Comparison of ENCODE assay signal across 8 cellular contexts in genomic region chr14:68563256-68564131, GRCh38.
DNase-seq lines count a peak whose midpoint lies in the region; ATAC-seq and TF ChIP-seq lines count a peak whose summit lies in the region.

No MANE protein-coding gene starts in this region.

- H3K36me3 Mint-ChIP-seq in endodermal cell (ENCODE audit: low read depth) (no peaks in the 10 kb centered on the region), mesothelial cell of epicardium (peaks cover 4% of the 10 kb centered on the region)

- H3K9me3 Mint-ChIP-seq in endodermal cell (peaks cover 2% of the 10 kb centered on the region), mesothelial cell of epicardium (no peaks in the 10 kb centered on the region)

- no peak overlapping the region for H3K4me3 ChIP-seq in endodermal cell (ENCODE audit: low read length)
- H3K4me3 ChIP-seq in thoracic aorta: no peak overlapping the region

- WGBS in endodermal cell (ENCODE audit: insufficient coverage in 1 of 2, insufficient read length in 1 of 2), 2 experiments: 91 to 92% methylated on average over 13 to 21 of the region's 21 CpGs

- no peak for TF ChIP-seq CTCF in endodermal cell (conservative IDR thresholded peaks at IDR 0.05)
- no peak for TF ChIP-seq CTCF in mesothelial cell of epicardium (IDR thresholded peaks at IDR 0.05; ENCODE audit: unreplicated experiment)
- no peak for TF ChIP-seq CTCF in thoracic aorta (IDR thresholded peaks at IDR 0.05)

- in situ Hi-C loops in KBM-7 (cut with MboI; ENCODE audit: low pct_unique_long_range_greater_than_20kb, low sequenced_read_pairs): no loop called here

- H3K9me3 ChIP-seq in endodermal cell (ENCODE audit: control insufficient read depth, low read length): no peaks in the 10 kb centered on the region
- H3K9me3 ChIP-seq in thoracic aorta: no peaks in the 10 kb centered on the region

- no peaks in the 10 kb centered on the region for H3K36me3 ChIP-seq in endodermal cell (ENCODE audit: control insufficient read depth, insufficient read depth, low read length)
- no peaks in the 10 kb centered on the region for H3K36me3 ChIP-seq in thoracic aorta

- H3K4me1 ChIP-seq in endodermal cell (ENCODE audit: control insufficient read depth, insufficient read depth, low read length) (peaks cover 9% of the 10 kb centered on the region), thoracic aorta (ENCODE audit: control insufficient read depth in 1 of 2, low read depth in 2 of 2) (peaks cover 22 to 54% of the 10 kb centered on the region in 2 donors)

- H3K4me1 Mint-ChIP-seq in endodermal cell (peaks cover 31% of the 10 kb centered on the region), mesothelial cell of epicardium (peaks cover 59% of the 10 kb centered on the region)

- H3K27me3 ChIP-seq in endodermal cell (ENCODE audit: control insufficient read depth, insufficient read depth, low read length, poor library complexity, severe bottlenecking) (no peaks in the 10 kb centered on the region), thoracic aorta (replicated peaks; ENCODE audit: insufficient read depth) (no peaks in the 10 kb centered on the region)

- no peak overlapping the region for H3K9ac ChIP-seq in endodermal cell (ENCODE audit: extremely low read depth, low read length, poor library complexity, severe bottlenecking)

- no peak overlapping the region for H3K4me3 Mint-ChIP-seq in endodermal cell
- H3K4me3 Mint-ChIP-seq in mesothelial cell of epicardium: no peak overlapping the region

- DNase-seq in KBM-7 (peak; percentile 37), endodermal cell (no peak), mesothelial cell of epicardium (ENCODE audit: low spot score in 2 of 2, unreplicated experiment in 2 of 2) (no peak), thoracic aorta (ENCODE audit: low spot score) (no peak), NCI-H2081 (lab: John Stamatoyannopoulos, UW) (no peak), amniotic stem cell (lab: John Stamatoyannopoulos, UW) (no peak), NCI-H2227 treated with DMSO at 0.1 percent for 48 hours (lab: John Stamatoyannopoulos, UW) (no peak)
- DNase-seq in stimulated activated CD4-positive, alpha-beta T cell treated with anti-CD3 and anti-CD28 coated beads, Interleukin-12 subunit alpha, Interleukin-12 subunit beta, amount 100 ng/mL, for 4 hours: no peak

- H3K27ac ChIP-seq in endodermal cell (ENCODE audit: low read depth, low read length): peak overlapping the region; percentile 34
- H3K27ac ChIP-seq in thoracic aorta: peak overlapping the region; percentile 87 to 95

- no peaks in the 10 kb centered on the region for H3K27me3 Mint-ChIP-seq in endodermal cell (ENCODE audit: insufficient read depth)
- no peaks in the 10 kb centered on the region for H3K27me3 Mint-ChIP-seq in mesothelial cell of epicardium (ENCODE audit: low read depth)

- ATAC-seq in thoracic aorta (ENCODE audit: insufficient number of reproducible peaks, low FRiP score, low read depth): peak; percentile 71

- H3K27ac Mint-ChIP-seq in endodermal cell (no peak overlapping the region), mesothelial cell of epicardium (peak overlapping the region; percentile 97)
